In the genomic region with DNA sequence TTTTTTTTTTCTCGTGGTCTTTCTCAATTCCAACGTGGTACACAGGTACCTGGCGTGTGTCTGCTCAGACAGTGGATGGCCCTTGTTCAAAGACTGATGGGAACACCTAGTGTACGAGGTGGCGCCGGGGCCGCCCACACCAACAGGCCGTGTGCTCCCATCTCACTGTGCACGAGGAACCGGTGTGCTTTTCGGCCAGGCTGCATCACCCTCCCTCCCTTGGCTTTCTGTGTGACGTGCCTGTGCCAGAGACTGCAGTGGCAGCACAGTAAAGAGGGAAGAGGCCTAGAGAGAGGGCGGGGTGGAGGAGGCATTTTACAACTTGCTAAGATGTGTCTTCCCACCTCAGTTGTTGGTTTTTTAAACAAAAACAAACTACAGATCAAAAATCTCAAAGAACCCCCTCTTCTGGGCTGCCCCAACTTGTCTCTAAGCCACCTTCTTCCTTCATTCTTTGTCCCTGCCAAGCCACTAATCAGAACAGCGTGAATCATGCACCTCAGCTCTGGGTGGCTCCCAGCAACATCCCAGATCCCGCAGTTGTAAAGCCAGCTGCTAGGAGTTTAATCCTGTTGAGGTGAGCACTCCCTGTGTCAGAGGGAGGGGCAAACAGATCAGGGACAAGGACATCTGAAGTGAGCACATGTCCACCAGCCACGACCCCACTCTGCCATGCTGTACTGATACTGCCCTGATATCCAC, we compare ENCODE assay signal across 14 cellular contexts. TPM values are rescaled to one million over a fixed set of nuclear protein-coding genes. Genes with fewer than 3 reads are reported as not detected.
A peak's percentile ranks its signal among the peaks of the same experiment; 100 is the strongest.
DNase-seq lines count a peak whose midpoint lies in the region; ATAC-seq, FAIRE-seq and TF ChIP-seq lines count a peak whose summit lies in the region.
"Had no signal": no experiment of that assay in that cellular context is flagged by ENCODE, and none has a peak within 500 bp of the region (broad histone marks: within the 10 kb centered on the region; RNA-seq: fewer than 3 reads in every experiment).

No MANE protein-coding gene starts in this region.

- H4K5ac ChIP-seq in H1 (ENCODE audit: insufficient read length, low read depth, low read length), result no peak overlapping the region

- no peak overlapping the region for H2BK120ac ChIP-seq in H1 (replicated peaks; ENCODE audit: low read depth, low read length)

- FAIRE-seq in H1 (lab: Jason Lieb, UNC) (no peak), keratinocyte (lab: Jason Lieb, UNC) (no peak)

- no peak overlapping the region for H3K23ac ChIP-seq in H1 (ENCODE audit: insufficient read length)

- TF ChIP-seq POLR2A in H1 (IDR thresholded peaks at IDR 0.05; ENCODE audit: control extremely low read depth in 1 of 2, low read depth in 2 of 2, low read length in 2 of 2), result no peak

- intact Hi-C loops in tibial artery (cut with DNase I; ENCODE audit: low total_unique reads), result no loop called here

- no peaks in the 10 kb centered on the region for H3K4me1 ChIP-seq in H1 (replicated peaks in 1 of 4; ENCODE audit: control insufficient read depth in 3 of 4, insufficient read depth in 4 of 4, low read length in 3 of 4)
- peaks cover 28% of the 10 kb centered on the region for H3K4me1 ChIP-seq in keratinocyte (ENCODE audit: control insufficient read depth, extremely low read depth, insufficient read depth, low read length)
- peaks cover 2 to 62% (median 27%) of the 10 kb centered on the region in 4 donors for H3K4me1 ChIP-seq in tibial artery

- H3K27me3 ChIP-seq in H1 (replicated peaks in 1 of 4; ENCODE audit: control insufficient read depth in 3 of 4, extremely low read depth in 1 of 4, insufficient read depth in 3 of 4, low read length in 3 of 4), result no peaks in the 10 kb centered on the region
- H3K27me3 ChIP-seq in keratinocyte (ENCODE audit: control insufficient read depth, extremely low read depth, insufficient read depth, low read length), result no peaks in the 10 kb centered on the region
- H3K27me3 ChIP-seq in tibial artery, result no peaks in the 10 kb centered on the region
- H3K27me3 ChIP-seq: ascending aorta had no signal

- peak; percentile 53 to 87 for DNase-seq in NCI-H524 (lab: John Stamatoyannopoulos, UW)
- no peak for DNase-seq in H1 (ENCODE audit: low read depth in 1 of 2, low spot score in 2 of 2)
- DNase-seq in keratinocyte (ENCODE audit: low read depth, low spot score), result peak; percentile 92
- no peak for DNase-seq in tibial artery
- no peak for DNase-seq in globus pallidus (ENCODE audit: low spot score)
- DNase-seq in stimulated activated CD4-positive, alpha-beta T cell treated with anti-CD3 and anti-CD28 coated beads, Interleukin-2, amount 100 ng/mL, for 48 hours, result no peak
- DNase-seq: activated CD4-positive, alpha-beta memory T cell treated with anti-CD3 and anti-CD28 coated beads, Interleukin-2, amount 10 ng/mL, durations not matched to agents 7 days and 5 days; CD4-positive, CD25-positive, alpha-beta regulatory T cell; naive thymus-derived CD4-positive, alpha-beta T cell; NCI-H1105; NCI-H345; PC-9 had no signal

- H3K36me3 ChIP-seq in H1 (ENCODE audit: control insufficient read depth in 2 of 4, insufficient read depth in 4 of 4, low read length in 3 of 4) (no peaks in the 10 kb centered on the region), keratinocyte (ENCODE audit: control insufficient read depth in 2 of 2, extremely low read depth in 1 of 2, insufficient read depth in 2 of 2, low read length in 2 of 2) (no peaks in the 10 kb centered on the region), tibial artery (no peaks in the 10 kb centered on the region)
- H3K36me3 ChIP-seq: ascending aorta had no signal

- CTCF ChIA-PET in H1 (lab: Charles Lee; ENCODE audit: partially characterized antibody), result interaction anchor here (1.3 kb wide), 1 partner anchor 9 kb away, joined by 6 read pairs; no protein-coding TSS in a partner anchor

- H3K79me2 ChIP-seq in H1 (ENCODE audit: control insufficient read depth in 1 of 2, insufficient read depth in 2 of 2, low read length in 2 of 2), result no peaks in the 10 kb centered on the region
- H3K79me2 ChIP-seq in keratinocyte (ENCODE audit: control insufficient read depth, insufficient read depth, low read length), result no peaks in the 10 kb centered on the region

- no peaks in the 10 kb centered on the region for H4K20me1 ChIP-seq in H1 (replicated peaks in 1 of 2; ENCODE audit: control insufficient read depth in 1 of 2, insufficient read depth in 2 of 2, low read length in 2 of 2)
- H4K20me1 ChIP-seq in keratinocyte (ENCODE audit: control insufficient read depth, extremely low read depth, insufficient read depth, low read length), result no peaks in the 10 kb centered on the region

- H4K91ac ChIP-seq in H1 (replicated peaks; ENCODE audit: insufficient read length, low read length), result no peak overlapping the region

- no peak overlapping the region for H2BK12ac ChIP-seq in H1 (ENCODE audit: low read depth, low read length)

- TF ChIP-seq RAD21 in H1 (IDR thresholded peaks at IDR 0.05 in 1 of 2, conservative IDR thresholded peaks at IDR 0.05 in 1 of 2; ENCODE audit: low read depth in 2 of 2, low read length in 2 of 2), result no peak

- H3K27ac ChIP-seq in H1 (ENCODE audit: low read depth, low read length) (no peak overlapping the region), keratinocyte (ENCODE audit: control insufficient read depth, insufficient read depth, low read length) (peak overlapping the region; percentile 51), tibial artery (peak overlapping the region; percentile 32 to 89)
- H3K27ac ChIP-seq: PC-9 had no signal

- H2AK5ac ChIP-seq in H1 (ENCODE audit: low read depth, low read length), result 0 out of 2 replicates have a peak overlapping the region, but pooled peaks have one; percentile 31

- no peak for TF ChIP-seq EP300 in H1 (IDR thresholded peaks at IDR 0.05; ENCODE audit: borderline replicate concordance in 1 of 2, low read depth in 2 of 2, low read length in 2 of 2)

- no peak overlapping the region for H2BK5ac ChIP-seq in H1 (ENCODE audit: low read depth, low read length)

- H2BK20ac ChIP-seq in H1 (ENCODE audit: low read length), result no peak overlapping the region

- H3K14ac ChIP-seq in H1 (ENCODE audit: insufficient read length), result no peak overlapping the region

- H2AFZ ChIP-seq in H1 (ENCODE audit: low read length), result no peak overlapping the region
- H2AFZ ChIP-seq in keratinocyte (ENCODE audit: control insufficient read depth, low read length), result peak overlapping the region; percentile 83
- H2AFZ ChIP-seq: PC-9 had no signal

- no peak overlapping the region for H3K4me3 ChIP-seq in H1 (ENCODE audit: extremely low read depth in 1 of 4, insufficient read depth in 2 of 4, low read depth in 3 of 4, low read length in 4 of 4)
- peak overlapping the region in 1 of 3 experiments; percentile 22 for H3K4me3 ChIP-seq in keratinocyte (ENCODE audit: control insufficient read depth in 2 of 3, extremely low read depth in 1 of 3, insufficient read depth in 2 of 3, low read depth in 1 of 3, low read length in 3 of 3)
- no peak overlapping the region for H3K4me3 ChIP-seq in tibial artery
- H3K4me3 ChIP-seq: ascending aorta, PC-9 had no signal

- H3K9me1 ChIP-seq in keratinocyte (ENCODE audit: control insufficient read depth, extremely low read depth, insufficient read depth, low read length), result peaks cover 2% of the 10 kb centered on the region

- H3K23me2 ChIP-seq in H1 (ENCODE audit: low read depth, low read length), result no peaks in the 10 kb centered on the region

- no peak overlapping the region for H3K4ac ChIP-seq in H1 (replicated peaks; ENCODE audit: insufficient read length, low read depth, low read length)

- no peak for TF ChIP-seq CTCF in H1 (IDR thresholded peaks at IDR 0.05; ENCODE audit: control extremely low read depth in 1 of 3, insufficient read depth in 1 of 3, low read depth in 1 of 3, low read length in 3 of 3)
- TF ChIP-seq CTCF in keratinocyte (optimal IDR thresholded peaks at IDR 0.05 in 1 of 3, IDR thresholded peaks at IDR 0.05 in 1 of 3, conservative IDR thresholded peaks at IDR 0.05 in 1 of 3; ENCODE audit: extremely low read depth in 1 of 3, insufficient read depth in 2 of 3, low read length in 3 of 3), result no peak
- no peak for TF ChIP-seq CTCF in tibial artery (IDR thresholded peaks at IDR 0.05)

- no peak overlapping the region for H2BK15ac ChIP-seq in H1 (ENCODE audit: low read length)

- no peaks in the 10 kb centered on the region for H3K79me1 ChIP-seq in H1 (ENCODE audit: low read depth, low read length)

- H3K9ac ChIP-seq in H1 (replicated peaks in 1 of 4; ENCODE audit: extremely low read depth in 1 of 4, low read depth in 3 of 4, low read length in 3 of 4) (no peak overlapping the region; a peak in 1 of 7 replicates), keratinocyte (ENCODE audit: control insufficient read depth, extremely low read depth, insufficient read depth, low read length) (peak overlapping the region; percentile 4)

- H3K9me3 ChIP-seq in H1 (ENCODE audit: insufficient read depth in 2 of 2, low read depth in 1 of 2, low read length in 1 of 2) (no peaks in the 10 kb centered on the region), keratinocyte (ENCODE audit: control insufficient read depth, low read depth, low read length) (no peaks in the 10 kb centered on the region), tibial artery (no peaks in the 10 kb centered on the region)
- H3K9me3 ChIP-seq: ascending aorta had no signal

- no peak overlapping the region for H3K18ac ChIP-seq in H1 (ENCODE audit: extremely low read depth, low read length)

- POLR2A ChIA-PET in H1 (lab: Charles Lee; ENCODE audit: partially characterized antibody), result interaction anchor here (1.1 to 1.3 kb wide), 2 partner anchors 8 to 12 kb away, joined by 4 to 6 read pairs; no protein-coding TSS in a partner anchor

- peak overlapping the region; percentile 9; the same call in 1 of the 2 replicates for H4K8ac ChIP-seq in H1 (ENCODE audit: extremely low read depth, insufficient read depth, low read length)

- H3K4me2 ChIP-seq in H1 (ENCODE audit: insufficient read depth in 1 of 2, low read depth in 2 of 2, low read length in 2 of 2), result no peak overlapping the region
- H3K4me2 ChIP-seq in keratinocyte (ENCODE audit: control insufficient read depth, extremely low read depth, insufficient read depth, low read depth, low read length), result peak overlapping the region; percentile 18
- H3K4me2 ChIP-seq: PC-9 had no signal

- H3K56ac ChIP-seq in H1 (replicated peaks; ENCODE audit: insufficient read length, low read depth, low read length), result no peak overlapping the region

- dilution Hi-C loops in keratinocyte (cut with MboI; ENCODE audit: extremely low pct_ligation_motif_present, low sequenced_read_pairs), result no loop called here

- ATAC-seq in HG03354 (IDR thresholded peaks at IDR 0.05; ENCODE audit: poor library complexity, severe bottlenecking, unreplicated experiment), result no peak
- ATAC-seq: naive thymus-derived CD4-positive, alpha-beta T cell had no signal

- 87% methylated on average over 16 of the region's 16 CpGs; no CpG with 5 or more reads in 1 of the 2 experiments for WGBS in H1 (ENCODE audit: extremely low coverage in 1 of 2, insufficient coverage in 1 of 2, insufficient read length in 1 of 2, insufficient replicate concordance in 2 of 2, low coverage in 1 of 2, low lambda C conversion rate in 2 of 2, missing lambda C conversion rate in 1 of 2), 2 experiments

RNA-seq across cellular contexts. Expression of a gene that starts 20.8 kb away (rescaled TPM):
- total RNA-seq in H1 (2021; fragmentation: NEBNext Ultra II Directional; extraction: Animal tissue kit (Norgen Biotek cat#: 25700)), result 67.5 and 68.9 TPM in 2 replicates
- polyA plus RNA-seq in H1 (2011; rRNA removed) (24.9 and 36.0 TPM in 2 replicates), keratinocyte (29.9 to 59.7 TPM (median 40.2 TPM) in 3 replicates)
- 14.9 TPM for polyA plus RNA-seq in H1 (2011; cell fraction: cytosol; rRNA removed)
- 108 TPM for polyA plus RNA-seq in H1 (2011; cell fraction: nucleus; rRNA removed)
- 22.9 to 44.8 TPM (median 38.6 TPM) in 4 replicates for polyA plus RNA-seq in H1 (2012, experiment 1 of 2)
- 26.3 TPM for polyA plus RNA-seq in H1 (2012, experiment 2 of 2)
- polyA plus RNA-seq in H1 (2013, experiment 1 of 2), result 31.8 TPM
- polyA plus RNA-seq in H1 (2013, experiment 2 of 2), result 31.3 TPM
- 22.1 and 38.7 TPM in 2 replicates for polyA minus RNA-seq in H1 (2011; rRNA and poly(A)+ RNA removed)
- polyA minus RNA-seq in H1 (2011; cell fraction: cytosol; rRNA and poly(A)+ RNA removed), result 41.8 TPM
- polyA minus RNA-seq in H1 (2011; cell fraction: nucleus; rRNA and poly(A)+ RNA removed), result 37.3 TPM
- 22.8 TPM for polyA plus RNA-seq in keratinocyte (2011; ENCODE audit: low read depth)
- 31.4 and 43.0 TPM in 2 replicates for polyA plus RNA-seq in keratinocyte (2011; cell fraction: cytosol; rRNA removed)
- 108 and 150 TPM in 2 replicates for polyA plus RNA-seq in keratinocyte (2011; cell fraction: nucleus; rRNA removed)
- 67.8 and 84.7 TPM in 2 replicates for polyA plus RNA-seq in keratinocyte (2012; ENCODE audit: low replicate concordance)
- polyA minus RNA-seq in keratinocyte, result 53.6 to 120 TPM (median 53.7 TPM) in 3 replicates
- polyA minus RNA-seq in keratinocyte (2011; cell fraction: cytosol; rRNA and poly(A)+ RNA removed), result 87.9 TPM
- polyA minus RNA-seq in keratinocyte (2011; cell fraction: nucleus; rRNA and poly(A)+ RNA removed), result 76.1 and 79.2 TPM in 2 replicates

Comparison
In these comparisons a context has a peak if more than half of its experiments do, and no peak if none do; other contexts are left out.
1. DNase-seq: peak in NCI-H524 (2 of 2) and keratinocyte (single experiment); none in H1 (0 of 2), tibial artery (0 of 2), globus pallidus (single experiment) and stimulated activated CD4-positive, alpha-beta T cell treated with anti-CD3 and anti-CD28 coated beads, Interleukin-2, amount 100 ng/mL, for 48 hours (0 of 2).